In genomic region chr2:61419129-61419528, GRCh38 we compare ENCODE assay signal across 17 cellular contexts. TPM values are rescaled to one million over a fixed set of nuclear protein-coding genes. Genes with fewer than 3 reads are reported as not detected.
DNase-seq lines count a peak whose midpoint lies in the region; ATAC-seq, FAIRE-seq and TF ChIP-seq lines count a peak whose summit lies in the region.
"Had no signal": no experiment of that assay in that cellular context is flagged by ENCODE, and none has a peak within 500 bp of the region (broad histone marks: within the 10 kb centered on the region; RNA-seq: fewer than 3 reads in every experiment).

No MANE protein-coding gene starts in this region.

- H4K20me1 ChIP-seq in MM.1S (ENCODE audit: insufficient read depth, low read length) (peaks cover 25% of the 10 kb centered on the region), astrocyte (ENCODE audit: insufficient read depth, low read length) (peaks cover 64% of the 10 kb centered on the region), osteoblast (ENCODE audit: insufficient read depth, low read length) (peaks cover 44% of the 10 kb centered on the region)

- H3K4me1 ChIP-seq in MM.1S (ENCODE audit: low read length) (peaks cover 6% of the 10 kb centered on the region; the same call in 1 of the 2 replicates), astrocyte (ENCODE audit: insufficient read depth, low read length) (no peaks in the 10 kb centered on the region), osteoblast (ENCODE audit: insufficient read depth, low read length) (peaks cover 9% of the 10 kb centered on the region)

- H3K4me3 ChIP-seq in MM.1S (ENCODE audit: low read length) (no peak overlapping the region), astrocyte (ENCODE audit: insufficient read depth, low read depth, low read length) (no peak overlapping the region), osteoblast (ENCODE audit: insufficient read depth, low read length) (no peak overlapping the region)

- H3K9me3 Mint-ChIP-seq in astrocyte (ENCODE audit: unreplicated experiment), result no peaks in the 10 kb centered on the region
- H3K9me3 Mint-ChIP-seq: activated T-helper 2 cell treated with anti-CD3 and anti-CD28 coated beads, Interferon-gamma antibody, Interleukin-2, Interleukin-4, amounts not matched to agents 10 μg/mL and 5 μg/mL and 100 μg/mL, durations not matched to agents 14 hours and 24 hours and 36 hours had no signal

- no peak overlapping the region for H3K9ac ChIP-seq in MM.1S (ENCODE audit: low read length)
- H3K9ac ChIP-seq in astrocyte (ENCODE audit: low read length), result no peak overlapping the region
- H3K9ac ChIP-seq: SK-N-SH had no signal

- H3K79me2 ChIP-seq in MM.1S (ENCODE audit: low read length), result peaks cover 70% of the 10 kb centered on the region
- peaks cover 81% of the 10 kb centered on the region for H3K79me2 ChIP-seq in astrocyte (ENCODE audit: insufficient read depth, low read length)
- H3K79me2 ChIP-seq in osteoblast (ENCODE audit: insufficient read depth, low read length), result peaks cover 91% of the 10 kb centered on the region

- H3K9me3 ChIP-seq in MM.1S (replicated peaks; ENCODE audit: insufficient read depth, low read length), result no peaks in the 10 kb centered on the region
- no peaks in the 10 kb centered on the region for H3K9me3 ChIP-seq in astrocyte (ENCODE audit: insufficient read depth, low read depth, low read length)
- H3K9me3 ChIP-seq in osteoblast (ENCODE audit: low read depth, low read length), result no peaks in the 10 kb centered on the region
- H3K9me3 ChIP-seq: SK-N-SH had no signal

- peaks cover 5% of the 10 kb centered on the region for H3K4me1 Mint-ChIP-seq in astrocyte (ENCODE audit: low read depth, unreplicated experiment)

- H2AFZ ChIP-seq in MM.1S (ENCODE audit: low read length) (no peak overlapping the region), astrocyte (ENCODE audit: low read depth, low read length) (no peak overlapping the region), osteoblast (ENCODE audit: low read length) (no peak overlapping the region)

- H3K27me3 ChIP-seq in MM.1S (replicated peaks; ENCODE audit: insufficient read depth, low read length) (no peaks in the 10 kb centered on the region), astrocyte (ENCODE audit: insufficient read depth, low read length) (no peaks in the 10 kb centered on the region), osteoblast (ENCODE audit: insufficient read depth, low read length) (no peaks in the 10 kb centered on the region)

- FAIRE-seq in astrocyte (lab: Jason Lieb, UNC), result no peak
- FAIRE-seq: endothelial cell of umbilical vein, HTR-8/SVneo, kidney, urothelium cell line had no signal

- no peak for ATAC-seq in HG02981 (IDR thresholded peaks at IDR 0.05; ENCODE audit: unreplicated experiment)

- DNase-seq in stimulated activated CD8-positive, alpha-beta memory T cell treated with anti-CD3 and anti-CD28 coated beads, Interleukin-12 subunit alpha, Interleukin-12 subunit beta, amount 100 ng/mL, for 1 hour (ENCODE audit: low read depth), result peak; percentile 12
- no peak for DNase-seq in stimulated activated CD8-positive, alpha-beta memory T cell treated with anti-CD3 and anti-CD28 coated beads, Interleukin-4, amount 100 ng/mL, for 48 hours
- DNase-seq in MM.1S, result peak; percentile 57
- peak; percentile 36 for DNase-seq in astrocyte (ENCODE audit: low read depth)
- no peak for DNase-seq in NCI-H2196 (lab: John Stamatoyannopoulos, UW; ENCODE audit: unreplicated experiment)
- DNase-seq in osteoblast (ENCODE audit: insufficient read length, low spot score, missing footprints), result no peak
- DNase-seq in posterior vena cava (ENCODE audit: low spot score), result no peak
- DNase-seq: kidney; SK-N-SH; stimulated activated CD4-positive, alpha-beta T cell treated with anti-CD3 and anti-CD28 coated beads, Interleukin-2, amount 100 ng/mL, for 48 hours; stimulated activated naive CD4-positive, alpha-beta T cell; WERI-Rb-1 had no signal

- H3K36me3 ChIP-seq in MM.1S (replicated peaks; ENCODE audit: insufficient read depth, low read length), result no peaks in the 10 kb centered on the region
- peaks cover 4% of the 10 kb centered on the region for H3K36me3 ChIP-seq in astrocyte (ENCODE audit: insufficient read depth, low read length)
- H3K36me3 ChIP-seq in osteoblast (ENCODE audit: insufficient read depth, low read length), result no peaks in the 10 kb centered on the region

- peaks cover 9% of the 10 kb centered on the region for H3F3A ChIP-seq in MM.1S (ENCODE audit: insufficient read depth, low read length)

- no peaks in the 10 kb centered on the region for H3K27me3 Mint-ChIP-seq in astrocyte (ENCODE audit: low read depth, unreplicated experiment)

- H3K36me3 Mint-ChIP-seq in astrocyte (ENCODE audit: low read depth, unreplicated experiment), result peaks cover 4% of the 10 kb centered on the region

- no peak overlapping the region for H3K27ac ChIP-seq in MM.1S (ENCODE audit: low read length)
- H3K27ac ChIP-seq in astrocyte (ENCODE audit: low read depth, low read length), result no peak overlapping the region
- no peak overlapping the region for H3K27ac ChIP-seq in osteoblast (ENCODE audit: low read depth, low read length)
- H3K27ac ChIP-seq: WERI-Rb-1 had no signal

- no peak overlapping the region for H3K4me3 Mint-ChIP-seq in astrocyte (ENCODE audit: unreplicated experiment)

- H3K27ac Mint-ChIP-seq in astrocyte (ENCODE audit: unreplicated experiment), result no peak overlapping the region
- H3K27ac Mint-ChIP-seq: activated T-helper 2 cell treated with anti-CD3 and anti-CD28 coated beads, Interferon-gamma antibody, Interleukin-2, Interleukin-4, amounts not matched to agents 10 μg/mL and 5 μg/mL and 100 μg/mL, durations not matched to agents 14 hours and 24 hours and 36 hours had no signal

- no peaks in the 10 kb centered on the region for H3K9me2 ChIP-seq in MM.1S (replicated peaks; ENCODE audit: insufficient read depth, low read length)
- H3K9me2 ChIP-seq: SK-N-SH had no signal

- H3K4me2 ChIP-seq in MM.1S (ENCODE audit: low read depth, low read length), result no peak overlapping the region
- no peak overlapping the region for H3K4me2 ChIP-seq in astrocyte (ENCODE audit: low read length)
- no peak overlapping the region for H3K4me2 ChIP-seq in osteoblast (ENCODE audit: insufficient read depth, low read length)
- H3K4me2 ChIP-seq: SK-N-SH had no signal

- no peak for TF ChIP-seq CTCF in MM.1S (IDR thresholded peaks at IDR 0.05; ENCODE audit: low read length)
- TF ChIP-seq CTCF in astrocyte (IDR thresholded peaks at IDR 0.05; ENCODE audit: insufficient read depth, low read depth, low read length), result no peak
- TF ChIP-seq CTCF in osteoblast (IDR thresholded peaks at IDR 0.05; ENCODE audit: extremely low read depth, low read depth, low read length), result no peak

- intact Hi-C loops in posterior vena cava (cut with DNase I), result no loop called here

RNA-seq across cellular contexts. Expression of gene USP34, which starts 51.8 kb away (rescaled TPM):
- 92.6 and 99.9 TPM in 2 replicates for total RNA-seq in astrocyte
- 152 and 160 TPM in 2 replicates for total RNA-seq in osteoblast
- 100 to 1,000 TPM in 1 of 2 donors, 10 to 100 TPM in 1; 87.4 to 125 TPM for total RNA-seq in posterior vena cava

Comparison
In these comparisons a context has a peak if more than half of its experiments do, and no peak if none do; other contexts are left out.
1. DNase-seq: peak in stimulated activated CD8-positive, alpha-beta memory T cell treated with anti-CD3 and anti-CD28 coated beads, Interleukin-12 subunit alpha, Interleukin-12 subunit beta, amount 100 ng/mL, for 1 hour (single experiment), MM.1S (single experiment) and astrocyte (single experiment); none in stimulated activated CD8-positive, alpha-beta memory T cell treated with anti-CD3 and anti-CD28 coated beads, Interleukin-4, amount 100 ng/mL, for 48 hours (single experiment), NCI-H2196 (single experiment), osteoblast (single experiment) and posterior vena cava (single experiment).